ENCODE assay signal across 20 cellular contexts in genomic region chr11:21411114-21411513, GRCh38.
DNase-seq lines count a peak whose midpoint lies in the region; ATAC-seq and TF ChIP-seq lines count a peak whose summit lies in the region.
"Had no signal": no experiment of that assay in that cellular context is flagged by ENCODE, and none has a peak within 500 bp of the region (broad histone marks: within the 10 kb centered on the region; RNA-seq: fewer than 3 reads in every experiment).

No MANE protein-coding gene starts in this region.

- H3K27me3 ChIP-seq in ovary, result no peaks in the 10 kb centered on the region
- H3K27me3 ChIP-seq: esophagus squamous epithelium had no signal

- H3K4me1 ChIP-seq in ovary (ENCODE audit: insufficient read depth), result no peaks in the 10 kb centered on the region
- H3K4me1 ChIP-seq: esophagus squamous epithelium, HAP-1, prostate gland had no signal

- TF ChIP-seq POLR2A in ovary (IDR thresholded peaks at IDR 0.05), result no peak

- no peaks in the 10 kb centered on the region for H3K9me3 ChIP-seq in ovary
- H3K9me3 ChIP-seq: esophagus squamous epithelium, HAP-1, prostate gland had no signal

- 0 to 73% (median 0%) methylated on average over 1 of the region's 1 CpG for WGBS in ovary, 3 donors

- intact Hi-C loops in ovary (cut with DNase I), result no loop called here

- H3K27ac ChIP-seq in ovary, result no peak overlapping the region
- H3K27ac ChIP-seq: esophagus squamous epithelium, prostate gland had no signal

- DNase-seq in DMS153 treated with DMSO at 0.1 percent for 48 hours (lab: John Stamatoyannopoulos, UW; ENCODE audit: unreplicated experiment), result peak; percentile 36
- peak; percentile 60 for DNase-seq in HT1080 (ENCODE audit: low read depth)
- DNase-seq in NCI-H2196 treated with DMSO at 0.1 percent for 48 hours (lab: John Stamatoyannopoulos, UW; ENCODE audit: unreplicated experiment), result peak; percentile 34
- peak; percentile 59 for DNase-seq in astrocyte of the hippocampus (ENCODE audit: low read depth, low spot score)
- no peak for DNase-seq in ovary
- DNase-seq: activated CD4-positive, alpha-beta T cell treated with anti-CD3 and anti-CD28 coated beads, Interleukin-2, amount 50 U/mL, for 1 hour; activated CD8-positive, alpha-beta memory T cell treated with anti-CD3 and anti-CD28 coated beads, Interleukin-2, amount 50 U/mL, for 48 hours; activated effector memory CD4-positive, alpha-beta T cell treated with Interleukin-2 at 50 U/mL for 16 hours; effector memory CD8-positive, alpha-beta T cell; esophagus squamous epithelium; NCI-H1436; NCI-H345; stimulated activated naive CD4-positive, alpha-beta T cell treated with Interleukin-2 at 50 U/mL for 16 hours; T-helper 1 cell had no signal

- no peaks in the 10 kb centered on the region for H3K36me3 ChIP-seq in ovary
- H3K36me3 ChIP-seq: esophagus squamous epithelium, HAP-1, prostate gland had no signal

- TF ChIP-seq CTCF in ovary (IDR thresholded peaks at IDR 0.05), result no peak

- no peak for ATAC-seq in GM18511 (IDR thresholded peaks at IDR 0.05; ENCODE audit: unreplicated experiment)
- no peak for ATAC-seq in GM18861 (IDR thresholded peaks at IDR 0.05; ENCODE audit: unreplicated experiment)
- ATAC-seq in HG03159 (IDR thresholded peaks at IDR 0.05; ENCODE audit: unreplicated experiment), result no peak
- ATAC-seq: effector memory CD8-positive, alpha-beta T cell; Right ventricle myocardium inferior had no signal

- no peak for TF ChIP-seq EP300 in ovary (IDR thresholded peaks at IDR 0.05)

- H3K4me3 ChIP-seq in ovary, result no peak overlapping the region
- H3K4me3 ChIP-seq: esophagus squamous epithelium, HAP-1, prostate gland had no signal

Comparison
In these comparisons a context has a peak if more than half of its experiments do, and no peak if none do; other contexts are left out.
1. DNase-seq: peak in DMS153 treated with DMSO at 0.1 percent for 48 hours (single experiment), HT1080 (single experiment), NCI-H2196 treated with DMSO at 0.1 percent for 48 hours (single experiment) and astrocyte of the hippocampus (single experiment); none in ovary (0 of 5).